Comparison of ENCODE assay signal across 21 cellular contexts in genomic region chr20:12927489-12927888, GRCh38.
DNase-seq lines count a peak whose midpoint lies in the region; ATAC-seq and TF ChIP-seq lines count a peak whose summit lies in the region.
"Had no signal": no experiment of that assay in that cellular context is flagged by ENCODE, and none has a peak within 500 bp of the region (broad histone marks: within the 10 kb centered on the region; RNA-seq: fewer than 3 reads in every experiment).

No MANE protein-coding gene starts in this region.

- H3K9me3 Mint-ChIP-seq in Caco-2 (ENCODE audit: unreplicated experiment), result no peaks in the 10 kb centered on the region
- H3K9me3 Mint-ChIP-seq: activated CD4-positive, alpha-beta T cell treated with anti-CD3 and anti-CD28 coated beads, Interleukin-2, amount 10 ng/mL, durations not matched to agents 7 days and 5 days had no signal

- intact Hi-C loops in Right ventricle myocardium superior (cut with DNase I) (loop anchor here (5.0 kb wide), 1 partner anchor 180 kb away; no protein-coding TSS in a partner anchor), Caco-2 (cut with micrococcal nuclease; ENCODE audit: unreplicated experiment) (loop anchor here (5.0 kb wide), 1 partner anchor 845 kb away; no protein-coding TSS in a partner anchor)

- CTCF ChIA-PET in Caco-2 (lab: Charles Lee), result no interaction called here

- H3K4me1 Mint-ChIP-seq in Caco-2 (ENCODE audit: low read depth, unreplicated experiment), result peaks cover 23% of the 10 kb centered on the region

- ATAC-seq in Right ventricle myocardium superior (ENCODE audit: poor library complexity), result no peak

- peak overlapping the region; percentile 89 for H3K27ac ChIP-seq in cardiac muscle cell
- H3K27ac ChIP-seq: BLaER1 had no signal

- H3K4me1 ChIP-seq in cardiac muscle cell (ENCODE audit: low read depth), result peaks cover 51% of the 10 kb centered on the region
- H3K4me1 ChIP-seq in skeletal muscle satellite cell (ENCODE audit: control insufficient read depth, insufficient read depth, low read length), result peaks cover 38% of the 10 kb centered on the region
- peaks cover 27% of the 10 kb centered on the region for H3K4me1 ChIP-seq in Caco-2

- H3K9me3 ChIP-seq in cardiac muscle cell (ENCODE audit: low read depth), result no peaks in the 10 kb centered on the region
- no peaks in the 10 kb centered on the region for H3K9me3 ChIP-seq in skeletal muscle satellite cell (replicated peaks; ENCODE audit: low read length)
- no peaks in the 10 kb centered on the region for H3K9me3 ChIP-seq in Caco-2
- H3K9me3 ChIP-seq: BLaER1, HAP-1 had no signal

- POLR2A ChIA-PET in Caco-2 (lab: Charles Lee), result no interaction called here

- H3K36me3 Mint-ChIP-seq in Caco-2 (ENCODE audit: insufficient read depth, unreplicated experiment), result no peaks in the 10 kb centered on the region

- TF ChIP-seq CTCF in cardiac muscle cell (IDR thresholded peaks at IDR 0.05; ENCODE audit: low read depth, low read length), result no peak
- no peak for TF ChIP-seq CTCF in fibroblast of mammary gland (conservative IDR thresholded peaks at IDR 0.05; ENCODE audit: control insufficient read depth, insufficient read depth, low read depth, low read length)
- no peak for TF ChIP-seq CTCF in Caco-2 (IDR thresholded peaks at IDR 0.05; ENCODE audit: insufficient read depth in 1 of 2, low read depth in 1 of 2, low read length in 1 of 2, severe bottlenecking in 1 of 2, unreplicated experiment in 1 of 2)

- H3K9ac ChIP-seq in skeletal muscle satellite cell (ENCODE audit: low read depth, low read length), result no peak overlapping the region
- H3K9ac ChIP-seq: BLaER1 had no signal

- no peaks in the 10 kb centered on the region for H3K27me3 Mint-ChIP-seq in Caco-2 (ENCODE audit: insufficient read depth, unreplicated experiment)

- H3K4me3 Mint-ChIP-seq in Caco-2 (ENCODE audit: unreplicated experiment), result no peak overlapping the region
- H3K4me3 Mint-ChIP-seq: activated CD4-positive, alpha-beta T cell treated with anti-CD3 and anti-CD28 coated beads, Interleukin-2, amount 10 ng/mL, durations not matched to agents 7 days and 5 days; endodermal cell had no signal

- DNase-seq in cardiac muscle cell (ENCODE audit: low read depth in 1 of 2, low spot score in 1 of 2), result peak in 1 of 2 donors; percentile 4
- DNase-seq in Right ventricle myocardium superior, result no peak
- peak; percentile 23 for DNase-seq in T1000 (lab: John Stamatoyannopoulos, UW)
- DNase-seq in fibroblast of mammary gland (ENCODE audit: low read depth), result peak; percentile 64
- DNase-seq in Caco-2, result no peak
- DNase-seq in iPS-NIHi11 (ENCODE audit: low spot score), result no peak
- no peak for DNase-seq in NCI-H146 treated with DMSO at 0.1 percent for 48 hours (lab: John Stamatoyannopoulos, UW; ENCODE audit: unreplicated experiment)
- DNase-seq: 8988T; activated CD4-positive, alpha-beta T cell treated with anti-CD3 and anti-CD28 coated beads, Interleukin-2, amount 10 ng/mL, durations not matched to agents 7 days and 5 days; activated CD8-positive, alpha-beta memory T cell treated with anti-CD3 and anti-CD28 coated beads, Interleukin-2, amount 50 U/mL, for 4 hours; amygdala; endodermal cell; mesendoderm; NCI-H2081; NK-92 treated with Interleukin-12 subunit alpha and Interleukin-12 subunit beta, amount 100 ng/mL, for 24 hours; stimulated activated CD4-positive, alpha-beta T cell treated with anti-CD3 and anti-CD28 coated beads, Interleukin-4, amount 100 ng/mL, for 4 hours; substantia nigra had no signal

- peak overlapping the region; percentile 3 for H3K4me2 ChIP-seq in skeletal muscle satellite cell (ENCODE audit: low read length)
- H3K4me2 ChIP-seq: BLaER1, smooth muscle cell had no signal

- H3K27ac Mint-ChIP-seq in Caco-2 (ENCODE audit: unreplicated experiment), result no peak overlapping the region
- H3K27ac Mint-ChIP-seq: activated CD4-positive, alpha-beta T cell treated with anti-CD3 and anti-CD28 coated beads, Interleukin-2, amount 10 ng/mL, durations not matched to agents 7 days and 5 days; endodermal cell had no signal

- no peak overlapping the region for H3K4me3 ChIP-seq in cardiac muscle cell
- H3K4me3 ChIP-seq in fibroblast of mammary gland (ENCODE audit: control insufficient read depth, low read depth, low read length), result no peak overlapping the region
- no peak overlapping the region for H3K4me3 ChIP-seq in skeletal muscle satellite cell (ENCODE audit: low read length)
- no peak overlapping the region for H3K4me3 ChIP-seq in Caco-2 (ENCODE audit: low read depth, low read length)
- H3K4me3 ChIP-seq: BLaER1, HAP-1, smooth muscle cell had no signal

- BruUV-seq in Caco-2 (replicated peaks; lab: Mats Ljungman, UMichigan), result no TSS peak

- H3K27me3 ChIP-seq in cardiac muscle cell, result no peaks in the 10 kb centered on the region
- H3K27me3 ChIP-seq in skeletal muscle satellite cell (ENCODE audit: control insufficient read depth, insufficient read depth, low read length), result peaks cover 4% of the 10 kb centered on the region
- H3K27me3 ChIP-seq in Caco-2 (replicated peaks; ENCODE audit: control insufficient read depth, insufficient read depth, low read length), result no peaks in the 10 kb centered on the region
- H3K27me3 ChIP-seq: BLaER1 had no signal

- no peaks in the 10 kb centered on the region for H3K36me3 ChIP-seq in cardiac muscle cell
- H3K36me3 ChIP-seq in skeletal muscle satellite cell (ENCODE audit: insufficient read depth, low read length), result no peaks in the 10 kb centered on the region
- no peaks in the 10 kb centered on the region for H3K36me3 ChIP-seq in Caco-2 (ENCODE audit: control insufficient read depth, insufficient read depth, low read length)
- H3K36me3 ChIP-seq: BLaER1, HAP-1 had no signal

Comparison
In these comparisons a context has a peak if more than half of its experiments do, and no peak if none do; other contexts are left out.
1. DNase-seq: peak in T1000 (single experiment) and fibroblast of mammary gland (single experiment); none in Right ventricle myocardium superior (single experiment), Caco-2 (0 of 2), iPS-NIHi11 (single experiment) and NCI-H146 treated with DMSO at 0.1 percent for 48 hours (single experiment).